ENCODE assay signal across 1 cellular context in the genomic region with DNA sequence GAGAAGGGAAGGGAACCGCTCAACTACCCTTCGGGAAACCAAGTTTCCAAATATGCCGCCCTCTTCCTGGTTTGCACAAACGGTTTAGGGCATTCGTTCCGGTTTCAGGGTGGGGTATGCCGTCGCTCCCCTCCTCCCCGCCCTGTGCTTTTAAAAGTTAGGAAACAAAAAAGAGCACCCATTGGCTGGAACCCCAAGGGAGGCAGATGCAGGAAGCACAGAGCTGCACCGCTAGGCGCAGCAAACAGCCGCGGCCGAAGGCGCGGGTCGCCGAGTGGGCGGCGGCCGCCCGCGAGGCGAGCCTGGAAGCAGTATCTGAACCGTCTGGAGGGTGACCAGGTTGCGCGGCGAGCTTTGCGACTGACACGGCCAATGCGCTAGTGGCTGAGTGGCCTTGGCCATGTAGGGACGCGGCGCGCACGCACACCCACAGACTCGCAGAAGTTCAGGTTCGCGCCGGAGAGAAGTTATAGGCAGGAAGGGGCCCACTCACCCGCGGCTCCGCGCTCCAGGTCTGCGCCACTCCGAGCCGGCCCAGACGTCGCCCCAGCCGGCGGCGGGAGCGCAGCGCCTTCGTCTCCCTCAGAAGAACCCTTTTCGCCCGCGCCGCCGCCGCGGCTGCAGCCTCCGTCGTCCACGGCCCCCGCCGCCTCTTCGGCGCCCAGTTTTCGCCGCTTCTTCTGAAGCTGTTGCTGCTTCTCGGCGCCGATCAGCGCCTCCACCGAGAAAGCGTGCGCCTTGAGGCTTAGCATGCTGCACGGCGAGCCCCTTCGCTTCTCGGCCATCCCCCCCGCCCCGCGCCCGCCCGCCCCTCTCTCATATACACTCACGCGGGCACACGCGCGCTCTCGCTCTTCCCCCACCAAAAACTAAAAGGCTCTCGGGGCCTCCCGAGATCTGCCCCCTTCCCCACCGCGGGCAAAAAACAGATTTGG.
TF ChIP-seq lines count a peak whose summit lies in the region.

No MANE protein-coding gene starts in this region.

TF ChIP-seq in H1, 55 proteins besides CTCF, POLR2A, EP300 and RAD21 (continued from another document):
- TF ChIP-seq CHD7 (IDR thresholded peaks at IDR 0.05; ENCODE audit: insufficient replicate concordance, low read length) (no peak), CEBPB (IDR thresholded peaks at IDR 0.05; ENCODE audit: low read depth, low read length) (no peak), KDM4A (IDR thresholded peaks at IDR 0.05; ENCODE audit: low read depth, low read length, severe bottlenecking) (peak; percentile 62), TCF12 (IDR thresholded peaks at IDR 0.05; ENCODE audit: low read depth, low read length) (no peak), SIRT6 (IDR thresholded peaks at IDR 0.05; ENCODE audit: low read length) (no peak), POU5F1 (IDR thresholded peaks at IDR 0.05; ENCODE audit: low read depth, low read length) (no peak), SP1 (IDR thresholded peaks at IDR 0.05; ENCODE audit: low read depth, low read length) (no peak), NANOG (IDR thresholded peaks at IDR 0.05; ENCODE audit: insufficient read depth, low read depth, low read length, poor library complexity, severe bottlenecking) (no peak), FOSL1 (IDR thresholded peaks at IDR 0.05; ENCODE audit: insufficient read depth, low read depth, low read length) (no peak), ATF2 (IDR thresholded peaks at IDR 0.05; ENCODE audit: low read length) (no peak), TAF7 (optimal IDR thresholded peaks at IDR 0.05; ENCODE audit: borderline replicate concordance, low read depth, low read length) (no peak), YY1 (IDR thresholded peaks at IDR 0.05; ENCODE audit: low read depth, low read length) (no peak), MAFK (IDR thresholded peaks at IDR 0.05; ENCODE audit: low read depth, low read length) (no peak), GABPA (IDR thresholded peaks at IDR 0.05; ENCODE audit: borderline replicate concordance, insufficient read depth, low read length) (no peak), RXRA (IDR thresholded peaks at IDR 0.05; ENCODE audit: insufficient read depth, low read depth, low read length) (no peak), SIX5 (IDR thresholded peaks at IDR 0.05; ENCODE audit: low read depth, low read length) (no peak), ZNF274 (IDR thresholded peaks at IDR 0.05; ENCODE audit: borderline replicate concordance, extremely low read depth, low read length) (no peak), CBX8 (IDR thresholded peaks at IDR 0.05; ENCODE audit: borderline replicate concordance, low read depth, low read length) (0 out of 2 replicates have a peak, but pooled peaks have one; percentile 47), CREB1 (IDR thresholded peaks at IDR 0.05) (no peak), KDM5A (IDR thresholded peaks at IDR 0.05; ENCODE audit: low read length) (no peak), HDAC6 (IDR thresholded peaks at IDR 0.05; ENCODE audit: low read depth, low read length) (no peak), TBP (IDR thresholded peaks at IDR 0.05; ENCODE audit: low read depth, low read length) (no peak), SP4 (IDR thresholded peaks at IDR 0.05; ENCODE audit: low read length) (no peak), EGR1 (IDR thresholded peaks at IDR 0.05; ENCODE audit: borderline replicate concordance, low read depth, low read length) (no peak), CBX5 (IDR thresholded peaks at IDR 0.05; ENCODE audit: low read depth, low read length) (no peak), TEAD4 (IDR thresholded peaks at IDR 0.05; ENCODE audit: low read depth, low read length) (no peak), KDM1A (IDR thresholded peaks at IDR 0.05; ENCODE audit: borderline replicate concordance, low read length) (no peak), CHD2 (IDR thresholded peaks at IDR 0.05; ENCODE audit: low read length) (no peak), BACH1 (IDR thresholded peaks at IDR 0.05; ENCODE audit: low read length) (no peak), JUND (IDR thresholded peaks at IDR 0.05; ENCODE audit: low read length) (no peak), E2F6 (IDR thresholded peaks at IDR 0.05) (peak; percentile 89), SIN3A (conservative IDR thresholded peaks at IDR 0.05 in 1 of 2, IDR thresholded peaks at IDR 0.05 in 1 of 2; ENCODE audit: low read depth in 1 of 2, low read length in 2 of 2) (no peak; a peak in 1 of 4 replicates), SUZ12 (IDR thresholded peaks at IDR 0.05; ENCODE audit: low read length) (peak; percentile 82), RFX5 (IDR thresholded peaks at IDR 0.05; ENCODE audit: borderline replicate concordance, low read depth, low read length) (no peak), EZH2 (IDR thresholded peaks at IDR 0.05; ENCODE audit: low read depth, low read length, severe bottlenecking) (peak; percentile 94), PHF8 (conservative IDR thresholded peaks at IDR 0.05; ENCODE audit: low read depth, low read length) (peak; percentile 44; the same call in 1 of the 2 replicates), TAF1 (IDR thresholded peaks at IDR 0.05; ENCODE audit: low read depth, low read length) (no peak), RBBP5 (IDR thresholded peaks at IDR 0.05; ENCODE audit: borderline replicate concordance, low read depth, low read length) (no peak), CHD1 (IDR thresholded peaks at IDR 0.05; ENCODE audit: low read depth, low read length) (no peak), SP2 (IDR thresholded peaks at IDR 0.05; ENCODE audit: low read length) (no peak), POLR2AphosphoS5 (IDR thresholded peaks at IDR 0.05; ENCODE audit: low read depth, low read length) (no peak), ASH2L (IDR thresholded peaks at IDR 0.05; ENCODE audit: low read length) (no peak), BCL11A (IDR thresholded peaks at IDR 0.05; ENCODE audit: low read depth in 2 of 2, low read length in 2 of 2) (no peak), HDAC2 (IDR thresholded peaks at IDR 0.05; ENCODE audit: borderline replicate concordance in 1 of 2, low read depth in 2 of 2, low read length in 2 of 2) (no peak), BRCA1 (IDR thresholded peaks at IDR 0.05; ENCODE audit: low read depth, low read length) (no peak)
- TF ChIP-seq, protein P1, sequence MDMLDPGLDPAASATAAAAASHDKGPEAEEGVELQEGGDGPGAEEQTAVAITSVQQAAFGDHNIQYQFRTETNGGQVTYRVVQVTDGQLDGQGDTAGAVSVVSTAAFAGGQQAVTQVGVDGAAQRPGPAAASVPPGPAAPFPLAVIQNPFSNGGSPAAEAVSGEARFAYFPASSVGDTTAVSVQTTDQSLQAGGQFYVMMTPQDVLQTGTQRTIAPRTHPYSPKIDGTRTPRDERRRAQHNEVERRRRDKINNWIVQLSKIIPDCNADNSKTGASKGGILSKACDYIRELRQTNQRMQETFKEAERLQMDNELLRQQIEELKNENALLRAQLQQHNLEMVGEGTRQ (IDR thresholded peaks at IDR 0.05; ENCODE audit: low read length) = no peak
- TF ChIP-seq, protein P2, sequence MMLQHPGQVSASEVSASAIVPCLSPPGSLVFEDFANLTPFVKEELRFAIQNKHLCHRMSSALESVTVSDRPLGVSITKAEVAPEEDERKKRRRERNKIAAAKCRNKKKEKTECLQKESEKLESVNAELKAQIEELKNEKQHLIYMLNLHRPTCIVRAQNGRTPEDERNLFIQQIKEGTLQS (IDR thresholded peaks at IDR 0.05; ENCODE audit: insufficient read depth, low read depth, low read length) = no peak
TF ChIP-seq in H1: peak in this region for 8.
